18 cellular contexts compared by ENCODE assay signal in genomic region chr13:90933097-90933826, GRCh38.
DNase-seq lines count a peak whose midpoint lies in the region; ATAC-seq, FAIRE-seq and TF ChIP-seq lines count a peak whose summit lies in the region.
"Had no signal": no experiment of that assay in that cellular context is flagged by ENCODE, and none has a peak within 500 bp of the region (broad histone marks: within the 10 kb centered on the region; RNA-seq: fewer than 3 reads in every experiment).

No MANE protein-coding gene starts in this region.

- H3K27me3 ChIP-seq in bronchial epithelial cell (ENCODE audit: control insufficient read depth, insufficient read depth, low read length) = no peaks in the 10 kb centered on the region

- H3K36me3 ChIP-seq in bronchial epithelial cell (ENCODE audit: control insufficient read depth, insufficient read depth, low read length) = no peaks in the 10 kb centered on the region

- TF ChIP-seq CTCF in bronchial epithelial cell (IDR thresholded peaks at IDR 0.05; ENCODE audit: insufficient read depth, low read length, severe bottlenecking) = no peak

- no peak for FAIRE-seq in bronchial epithelial cell (lab: Jason Lieb, UNC)
- FAIRE-seq: GM12878, GM19239, HepG2 had no signal

- H3K4me3 ChIP-seq in bronchial epithelial cell (ENCODE audit: low read depth, low read length) = no peak overlapping the region
- H3K4me3 ChIP-seq: GM12878 had no signal

- ATAC-seq in GM18867 (IDR thresholded peaks at IDR 0.05; ENCODE audit: unreplicated experiment) (no peak), HG03097 (IDR thresholded peaks at IDR 0.05; ENCODE audit: low FRiP score, unreplicated experiment) (no peak)
- ATAC-seq: GM12878, HepG2 had no signal

- peak; percentile 35 for DNase-seq in ELR (ENCODE audit: low read depth)
- peak; percentile 10 for DNase-seq in OCI-M1 (lab: John Stamatoyannopoulos, UW)
- peak; percentile 38 for DNase-seq in bronchial epithelial cell (ENCODE audit: low read depth)
- peak; percentile 22 for DNase-seq in renal cortical epithelial cell (ENCODE audit: low read depth)
- DNase-seq in UCSD-AML1 (lab: John Stamatoyannopoulos, UW; ENCODE audit: unreplicated experiment) = no peak
- DNase-seq: AML-193, DMS 273 treated with DMSO at 0.1 percent for 48 hours, GOT3, KG1, NCI-H1436, NCI-H1930, NCI-H2171 treated with DMSO at 0.1 percent for 48 hours, T-helper 1 cell had no signal
